17 cellular contexts compared by ENCODE assay signal in genomic region chr2:64352292-64352691, GRCh38.
DNase-seq lines count a peak whose midpoint lies in the region; ATAC-seq and TF ChIP-seq lines count a peak whose summit lies in the region.
"Had no signal": no experiment of that assay in that cellular context is flagged by ENCODE, and none has a peak within 500 bp of the region (broad histone marks: within the 10 kb centered on the region; RNA-seq: fewer than 3 reads in every experiment).

No MANE protein-coding gene starts in this region.

- no peaks in the 10 kb centered on the region for H3K9me3 ChIP-seq in HCT116 (ENCODE audit: control insufficient read depth in 1 of 2, insufficient read depth in 1 of 2, low read depth in 1 of 2, low read length in 2 of 2)
- no peaks in the 10 kb centered on the region for H3K9me3 ChIP-seq in left lung
- H3K9me3 ChIP-seq: esophagus muscularis mucosa had no signal

- H3K4me1 Mint-ChIP-seq in activated T-helper 17 cell treated with anti-CD3 and anti-CD28 coated beads, Interleukin-2, amount 50 U/mL, for 72 hours: peaks cover 11% of the 10 kb centered on the region
- H3K4me1 Mint-ChIP-seq: central memory CD8-positive, alpha-beta T cell had no signal

- no peak for TF ChIP-seq POLR2A in HCT116 (IDR thresholded peaks at IDR 0.05; ENCODE audit: borderline replicate concordance, extremely low read depth, insufficient read depth, insufficient read length)

- ATAC-seq in HCT116 (peak; percentile 67), left lung (peak; percentile 80), Right ventricle myocardium inferior (no peak), HG02588 (IDR thresholded peaks at IDR 0.05; ENCODE audit: unreplicated experiment) (no peak), HG03469 (IDR thresholded peaks at IDR 0.05; ENCODE audit: unreplicated experiment) (no peak)
- peak; percentile 87 for ATAC-seq in activated T-helper 17 cell treated with anti-CD3 and anti-CD28 coated beads, Interleukin-2, amount 50 U/mL, for 72 hours (replicated peaks)
- ATAC-seq: SK-N-SH treated with all-trans-retinoic acid at 6 μM for 48 hours had no signal

- no peaks in the 10 kb centered on the region for H3K79me2 ChIP-seq in HCT116 (ENCODE audit: insufficient read depth, low read length)

- H3K36me3 ChIP-seq in HCT116 (ENCODE audit: control insufficient read depth in 1 of 2, insufficient read depth in 2 of 2, low read length in 2 of 2): no peaks in the 10 kb centered on the region
- no peaks in the 10 kb centered on the region for H3K36me3 ChIP-seq in left lung
- H3K36me3 ChIP-seq: esophagus muscularis mucosa, left ventricle myocardium inferior had no signal

- H3K27ac Mint-ChIP-seq in activated T-helper 17 cell treated with anti-CD3 and anti-CD28 coated beads, Interleukin-2, amount 50 U/mL, for 72 hours: no peak overlapping the region
- H3K27ac Mint-ChIP-seq: CD4-positive, alpha-beta memory T cell had no signal

- no peak overlapping the region for H3K4me2 ChIP-seq in HCT116 (ENCODE audit: low read length)

- BruUV-seq in HCT116 (replicated peaks; lab: Mats Ljungman, UMichigan): no TSS peak

- H3K36me3 Mint-ChIP-seq in activated T-helper 17 cell treated with anti-CD3 and anti-CD28 coated beads, Interleukin-2, amount 50 U/mL, for 72 hours (ENCODE audit: low read depth): no peaks in the 10 kb centered on the region
- H3K36me3 Mint-ChIP-seq: CD4-positive, alpha-beta memory T cell had no signal

- POLR2A ChIA-PET in HCT116 (lab: Charles Lee): no interaction called here

- CTCF ChIA-PET in HCT116 (lab: Charles Lee): interaction anchor here (1.1 kb wide), 1 partner anchor 170 kb away, joined by 3 read pairs; no protein-coding TSS in a partner anchor

- H3K4me3 ChIP-seq in HCT116 (replicated peaks in 1 of 2; ENCODE audit: low read depth in 1 of 2, low read length in 2 of 2) (no peak overlapping the region), left lung (no peak overlapping the region)
- H3K4me3 ChIP-seq: esophagus muscularis mucosa, left ventricle myocardium inferior had no signal

- TF ChIP-seq CTCF in HCT116 (IDR thresholded peaks at IDR 0.05 in 2 of 3, conservative IDR thresholded peaks at IDR 0.05 in 1 of 3; ENCODE audit: borderline replicate concordance in 1 of 3, insufficient read depth in 1 of 3, low read depth in 2 of 3, low read length in 2 of 3) (no peak), left lung (IDR thresholded peaks at IDR 0.05) (no peak)

- no peaks in the 10 kb centered on the region for H4K20me1 ChIP-seq in HCT116 (ENCODE audit: insufficient read depth)

- H3K9me3 Mint-ChIP-seq in activated T-helper 17 cell treated with anti-CD3 and anti-CD28 coated beads, Interleukin-2, amount 50 U/mL, for 72 hours: no peaks in the 10 kb centered on the region

- no peak overlapping the region for H3K9ac ChIP-seq in HCT116 (ENCODE audit: low read length)

- RAD21 ChIA-PET in HCT116 (lab: Charles Lee; ENCODE audit: low non-redundant PET in 1 of 2, low total read pairs in 2 of 2, uncharacterized antibody in 2 of 2, unreplicated experiment in 2 of 2): no interaction called here

- DNase-seq in DMS53 (lab: John Stamatoyannopoulos, UW) (peak; percentile 90), HCT116 (ENCODE audit: low read depth, low spot score) (no peak), left lung (no peak), Right ventricle myocardium inferior (ENCODE audit: missing footprints) (no peak)
- DNase-seq: activated CD4-positive, CD25-positive, alpha-beta regulatory T cell treated with anti-CD3 and anti-CD28 coated beads, Interleukin-2, amount 50 U/mL, for 72 hours; activated effector memory CD4-positive, alpha-beta T cell treated with Interleukin-2 at 50 U/mL for 16 hours; CD4-positive, alpha-beta memory T cell; left ventricle myocardium inferior; nucleus accumbens; retina; T1000 had no signal

- H3K9me2 ChIP-seq in HCT116 (ENCODE audit: insufficient read depth): no peaks in the 10 kb centered on the region; the same call in 1 of the 2 replicates

- H3K27ac ChIP-seq in HCT116 (ENCODE audit: low read depth, low read length): no peak overlapping the region
- H3K27ac ChIP-seq in left lung: no peak overlapping the region
- H3K27ac ChIP-seq: esophagus muscularis mucosa, left ventricle myocardium inferior had no signal

- H3K27me3 ChIP-seq in HCT116 (ENCODE audit: insufficient read depth, low read length) (no peaks in the 10 kb centered on the region), left lung (no peaks in the 10 kb centered on the region)
- H3K27me3 ChIP-seq: esophagus muscularis mucosa had no signal

- H2AFZ ChIP-seq in HCT116 (ENCODE audit: low read depth, low read length, poor library complexity, severe bottlenecking): no peak overlapping the region

- peaks cover 11% of the 10 kb centered on the region for H3K27me3 Mint-ChIP-seq in activated T-helper 17 cell treated with anti-CD3 and anti-CD28 coated beads, Interleukin-2, amount 50 U/mL, for 72 hours

- TF ChIP-seq RAD21 in HCT116 (IDR thresholded peaks at IDR 0.05; ENCODE audit: low read depth): no peak

- peaks cover 0 to 33% of the 10 kb centered on the region in 2 experiments; a peak in 2 of 4 replicates for H3K4me1 ChIP-seq in HCT116 (ENCODE audit: control insufficient read depth in 1 of 2, insufficient read depth in 2 of 2, low read length in 2 of 2)
- H3K4me1 ChIP-seq in left lung: no peaks in the 10 kb centered on the region
- H3K4me1 ChIP-seq: esophagus muscularis mucosa, left ventricle myocardium inferior had no signal

- no peak overlapping the region for H3K4me3 Mint-ChIP-seq in activated T-helper 17 cell treated with anti-CD3 and anti-CD28 coated beads, Interleukin-2, amount 50 U/mL, for 72 hours
- H3K4me3 Mint-ChIP-seq: CD4-positive, alpha-beta memory T cell; central memory CD8-positive, alpha-beta T cell had no signal

- intact Hi-C loops in HCT116 (cut with micrococcal nuclease): no loop called here
- intact Hi-C loops in left lung (cut with DNase I): no loop called here
- intact Hi-C loops in Right ventricle myocardium inferior (cut with DNase I): no loop called here

TF ChIP-seq in HCT116, 20 proteins besides CTCF, POLR2A, EP300 and RAD21:
- peak; percentile 22; the same call in 1 of the 2 replicates for TF ChIP-seq ZFX (IDR thresholded peaks at IDR 0.05)
- TF ChIP-seq CBX3 (IDR thresholded peaks at IDR 0.05; ENCODE audit: low read depth): 0 out of 2 replicates have a peak, but pooled peaks have one; percentile 21
- TF ChIP-seq ZNF274 (IDR thresholded peaks at IDR 0.05; ENCODE audit: low read depth, low read length): no peak
TF ChIP-seq in HCT116: peak in this region for 2.

Comparison
In these comparisons a context has a peak if more than half of its experiments do, and no peak if none do; other contexts are left out.
1. ATAC-seq: peak in HCT116 (single experiment), activated T-helper 17 cell treated with anti-CD3 and anti-CD28 coated beads, Interleukin-2, amount 50 U/mL, for 72 hours (single experiment) and left lung (single experiment); none in Right ventricle myocardium inferior (single experiment), HG02588 (single experiment) and HG03469 (single experiment).